8 cellular contexts compared by ENCODE assay signal in the genomic region with DNA sequence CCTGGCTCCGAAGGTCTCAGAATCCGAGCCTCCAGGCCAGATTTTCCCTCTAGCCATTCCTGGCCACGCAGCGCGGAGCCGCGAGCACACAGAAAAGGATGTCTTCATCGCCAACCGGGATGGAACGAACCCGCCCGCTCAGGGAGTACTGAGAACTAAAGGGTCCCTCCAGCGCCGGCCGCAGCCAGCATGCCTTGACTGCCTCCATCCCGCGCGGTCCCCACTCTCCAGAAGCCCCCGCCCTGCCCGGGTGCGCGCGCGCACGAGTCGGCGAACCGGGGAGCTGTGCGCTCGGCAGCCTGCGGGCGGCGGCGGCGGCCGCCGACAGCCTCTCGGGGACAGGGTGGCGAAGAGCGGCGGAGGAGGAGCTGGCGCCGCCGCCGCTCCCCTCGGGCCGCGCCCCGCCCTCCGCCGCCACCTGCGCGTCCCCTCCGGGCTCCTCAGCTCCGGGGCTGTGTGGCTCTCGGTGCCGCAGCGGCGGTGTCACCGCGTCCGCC. TPM values are rescaled to one million over a fixed set of nuclear protein-coding genes. Genes with fewer than 3 reads are reported as not detected.
DNase-seq lines count a peak whose midpoint lies in the region; ATAC-seq and TF ChIP-seq lines count a peak whose summit lies in the region.

No MANE protein-coding gene starts in this region.

- peak overlapping the region; percentile 47 to 67 for H3K4me3 ChIP-seq in uterus

- H3K36me3 Mint-ChIP-seq in activated naive CD8-positive, alpha-beta T cell treated with anti-CD3 and anti-CD28 coated beads for 36 hours: no peaks in the 10 kb centered on the region
- H3K36me3 Mint-ChIP-seq in activated naive CD8-positive, alpha-beta T cell treated with anti-CD3 and anti-CD28 coated beads, Interleukin-2, amount 50 U/mL, for 24 hours (ENCODE audit: low read depth): no peaks in the 10 kb centered on the region
- H3K36me3 Mint-ChIP-seq in endothelial cell (ENCODE audit: low read depth, unreplicated experiment) (peaks cover 10% of the 10 kb centered on the region), nephron progenitor cell (ENCODE audit: low read depth) (no peaks in the 10 kb centered on the region)

- no peaks in the 10 kb centered on the region for H3K9me3 ChIP-seq in uterus

- no peaks in the 10 kb centered on the region for H3K4me1 Mint-ChIP-seq in activated naive CD8-positive, alpha-beta T cell treated with anti-CD3 and anti-CD28 coated beads for 36 hours
- H3K4me1 Mint-ChIP-seq in activated naive CD8-positive, alpha-beta T cell treated with anti-CD3 and anti-CD28 coated beads, Interleukin-2, amount 50 U/mL, for 24 hours: no peaks in the 10 kb centered on the region
- no peaks in the 10 kb centered on the region for H3K4me1 Mint-ChIP-seq in endothelial cell (ENCODE audit: unreplicated experiment)
- peaks cover 22% of the 10 kb centered on the region for H3K4me1 Mint-ChIP-seq in nephron progenitor cell

- H3K27me3 ChIP-seq in uterus: no peaks in the 10 kb centered on the region

- no peak for ATAC-seq in activated naive CD8-positive, alpha-beta T cell treated with anti-CD3 and anti-CD28 coated beads, Interleukin-2, amount 50 U/mL, for 24 hours
- no peak for ATAC-seq in HG03095 (IDR thresholded peaks at IDR 0.05; ENCODE audit: unreplicated experiment)
- ATAC-seq in GM21447 (IDR thresholded peaks at IDR 0.05; ENCODE audit: unreplicated experiment): no peak

- no peak overlapping the region for H3K27ac Mint-ChIP-seq in activated naive CD8-positive, alpha-beta T cell treated with anti-CD3 and anti-CD28 coated beads for 36 hours
- no peak overlapping the region for H3K27ac Mint-ChIP-seq in activated naive CD8-positive, alpha-beta T cell treated with anti-CD3 and anti-CD28 coated beads, Interleukin-2, amount 50 U/mL, for 24 hours
- H3K27ac Mint-ChIP-seq in endothelial cell (ENCODE audit: unreplicated experiment) (no peak overlapping the region), nephron progenitor cell (no peak overlapping the region)

- H3K4me3 Mint-ChIP-seq in activated naive CD8-positive, alpha-beta T cell treated with anti-CD3 and anti-CD28 coated beads for 36 hours: no peak overlapping the region
- no peak overlapping the region for H3K4me3 Mint-ChIP-seq in activated naive CD8-positive, alpha-beta T cell treated with anti-CD3 and anti-CD28 coated beads, Interleukin-2, amount 50 U/mL, for 24 hours
- H3K4me3 Mint-ChIP-seq in endothelial cell (ENCODE audit: unreplicated experiment) (no peak overlapping the region), nephron progenitor cell (peak overlapping the region; percentile 84)

- H3K9me3 Mint-ChIP-seq in activated naive CD8-positive, alpha-beta T cell treated with anti-CD3 and anti-CD28 coated beads for 36 hours: no peaks in the 10 kb centered on the region
- H3K9me3 Mint-ChIP-seq in activated naive CD8-positive, alpha-beta T cell treated with anti-CD3 and anti-CD28 coated beads, Interleukin-2, amount 50 U/mL, for 24 hours: no peaks in the 10 kb centered on the region
- H3K9me3 Mint-ChIP-seq in endothelial cell (ENCODE audit: unreplicated experiment) (peaks cover 30% of the 10 kb centered on the region), nephron progenitor cell (no peaks in the 10 kb centered on the region)

- peak; percentile 16 to 20 for TF ChIP-seq POLR2A in uterus (IDR thresholded peaks at IDR 0.05)

- TF ChIP-seq CTCF in endothelial cell (IDR thresholded peaks at IDR 0.05; ENCODE audit: unreplicated experiment) (no peak), nephron progenitor cell (IDR thresholded peaks at IDR 0.05) (no peak), uterus (IDR thresholded peaks at IDR 0.05) (peak; percentile 4 to 42 (median 27))

- H3K27ac ChIP-seq in uterus: peak overlapping the region; percentile 68 to 69

- H3K4me1 ChIP-seq in uterus: peaks cover 0 to 4% of the 10 kb centered on the region in 2 donors

- peaks cover 44% of the 10 kb centered on the region for H3K27me3 Mint-ChIP-seq in activated naive CD8-positive, alpha-beta T cell treated with anti-CD3 and anti-CD28 coated beads for 36 hours
- H3K27me3 Mint-ChIP-seq in activated naive CD8-positive, alpha-beta T cell treated with anti-CD3 and anti-CD28 coated beads, Interleukin-2, amount 50 U/mL, for 24 hours: peaks cover 25% of the 10 kb centered on the region
- H3K27me3 Mint-ChIP-seq in endothelial cell (ENCODE audit: unreplicated experiment) (peaks cover 8% of the 10 kb centered on the region), nephron progenitor cell (ENCODE audit: low read depth, poor library complexity) (peaks cover 82% of the 10 kb centered on the region)

- peak; percentile 15 for DNase-seq in activated naive CD8-positive, alpha-beta T cell treated with anti-CD3 and anti-CD28 coated beads for 36 hours
- no peak for DNase-seq in activated naive CD8-positive, alpha-beta T cell treated with anti-CD3 and anti-CD28 coated beads, Interleukin-2, amount 50 U/mL, for 24 hours
- DNase-seq in endothelial cell (ENCODE audit: low spot score): peak; percentile 18
- peak; percentile 88 for DNase-seq in nephron progenitor cell
- DNase-seq in uterus: peak; percentile 45 to 59
- no peak for DNase-seq in stimulated activated naive CD4-positive, alpha-beta T cell treated with Interleukin-2 at 50 U/mL for 16 hours (lab: John Stamatoyannopoulos, UW)

- intact Hi-C loops in uterus (cut with DNase I; ENCODE audit: low total_unique reads): no loop called here

- H3K36me3 ChIP-seq in uterus: no peaks in the 10 kb centered on the region

RNA-seq across cellular contexts. Expression of a gene that starts 0.6 kb away (rescaled TPM):
- not detected for total RNA-seq in activated naive CD8-positive, alpha-beta T cell treated with anti-CD3 and anti-CD28 coated beads for 36 hours
- total RNA-seq in endothelial cell (ENCODE audit: unreplicated experiment) (0.38 TPM), uterus (10 to 100 TPM in 2 of 4 donors, 1 to 10 TPM in 2; 4.4 to 33.8 (median 11.3) TPM)

Comparison
In these comparisons a context has a peak if more than half of its experiments do, and no peak if none do; other contexts are left out.
1. DNase-seq: peak in activated naive CD8-positive, alpha-beta T cell treated with anti-CD3 and anti-CD28 coated beads for 36 hours (single experiment), endothelial cell (single experiment), nephron progenitor cell (single experiment) and uterus (2 of 2); none in activated naive CD8-positive, alpha-beta T cell treated with anti-CD3 and anti-CD28 coated beads, Interleukin-2, amount 50 U/mL, for 24 hours (single experiment) and stimulated activated naive CD4-positive, alpha-beta T cell treated with Interleukin-2 at 50 U/mL for 16 hours (single experiment).
2. CTCF ChIP-seq: peak in uterus (4 of 4); none in endothelial cell (single experiment) and nephron progenitor cell (single experiment).